Comparison of ENCODE assay signal across 2 cellular contexts in genomic region chr2:50635824-50636223, GRCh38.
A peak's percentile ranks its signal among the peaks of the same experiment; 100 is the strongest.
TF ChIP-seq lines count a peak whose summit lies in the region.

No MANE protein-coding gene starts in this region.

TF ChIP-seq in HepG2, 621 proteins besides CTCF, POLR2A, EP300 and RAD21 (continued from another document):
- no peak for TF ChIP-seq ZHX2 (IDR thresholded peaks at IDR 0.05; ENCODE audit: low read depth)
- TF ChIP-seq ZHX2 (CRISPR knock-in tag; IDR thresholded peaks at IDR 0.05; ENCODE audit: borderline replicate concordance), result no peak
- no peak for TF ChIP-seq NR2C2 (CRISPR knock-in tag; IDR thresholded peaks at IDR 0.05; ENCODE audit: borderline replicate concordance)
- TF ChIP-seq PHF5A (CRISPR knock-in tag; IDR thresholded peaks at IDR 0.05; ENCODE audit: low read depth, unreplicated experiment), result no peak
- no peak for TF ChIP-seq ZGPAT (CRISPR knock-in tag; IDR thresholded peaks at IDR 0.05)
- no peak for TF ChIP-seq CEBPG (CRISPR knock-in tag; IDR thresholded peaks at IDR 0.05)
- peak; percentile 84 for TF ChIP-seq MAFF (IDR thresholded peaks at IDR 0.05; ENCODE audit: low read depth, low read length)
- no peak for TF ChIP-seq SNRNP70 (IDR thresholded peaks at IDR 0.05; ENCODE audit: low read depth, low read length)
- no peak for TF ChIP-seq ZFP41 (CRISPR knock-in tag; IDR thresholded peaks at IDR 0.05; ENCODE audit: borderline replicate concordance)

TF ChIP-seq in WTC11, 78 proteins besides CTCF, POLR2A, EP300 and RAD21 (continued from another document):
- TF ChIP-seq AR (CRISPR knock-in tag; IDR thresholded peaks at IDR 0.05) (no peak), ZMAT4 (CRISPR knock-in tag; IDR thresholded peaks at IDR 0.05) (no peak), ZBTB21 (CRISPR knock-in tag; IDR thresholded peaks at IDR 0.05; ENCODE audit: borderline replicate concordance) (no peak), ZNF121 (CRISPR knock-in tag; IDR thresholded peaks at IDR 0.05) (no peak), ZNF512 (CRISPR knock-in tag; IDR thresholded peaks at IDR 0.05; ENCODE audit: borderline replicate concordance) (no peak), ATF1 (CRISPR knock-in tag; IDR thresholded peaks at IDR 0.05) (no peak), EMX1 (CRISPR knock-in tag; IDR thresholded peaks at IDR 0.05) (no peak)
TF ChIP-seq in WTC11: peak in this region for 0.
